ENCODE assay signal across 1 cellular context in the genomic region with DNA sequence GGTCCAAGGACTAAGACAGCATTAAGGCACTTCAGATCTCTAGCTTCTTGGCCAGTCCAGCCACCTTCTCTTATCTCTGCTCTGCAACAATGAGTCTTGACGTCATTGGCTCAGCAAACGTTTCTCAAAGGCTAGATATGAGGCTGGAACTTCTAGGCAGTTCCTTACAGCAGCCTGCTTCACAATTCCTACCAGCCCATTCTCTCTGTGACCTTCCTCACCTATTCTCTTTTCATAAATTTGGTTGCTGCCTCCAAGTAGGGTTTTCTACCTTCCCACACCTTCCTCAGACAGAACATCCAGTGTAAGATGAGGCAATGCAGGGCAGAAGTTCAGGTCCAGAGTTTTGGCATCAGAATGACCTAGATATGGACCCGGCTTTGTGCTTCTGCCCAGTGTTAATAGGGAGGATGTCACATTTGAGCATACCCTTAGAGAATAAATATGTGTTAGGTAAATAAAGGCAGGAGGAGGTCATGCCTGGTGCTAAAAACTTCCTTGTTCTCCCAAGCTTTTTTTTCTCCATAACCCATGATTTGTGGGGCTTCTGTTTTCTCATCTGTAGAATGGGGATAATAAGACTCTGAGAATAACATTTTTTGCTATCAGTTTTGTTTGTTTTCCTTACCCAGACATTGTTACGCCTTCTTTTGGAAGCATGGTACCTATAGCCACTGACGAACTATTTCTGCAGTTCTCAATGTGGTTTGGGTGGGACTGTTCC.
TF ChIP-seq lines count a peak whose summit lies in the region.

No MANE protein-coding gene starts in this region.

TF ChIP-seq in K562, 482 proteins besides CTCF, POLR2A, EP300 and RAD21 (continued from another document):
- TF ChIP-seq, protein P1, sequence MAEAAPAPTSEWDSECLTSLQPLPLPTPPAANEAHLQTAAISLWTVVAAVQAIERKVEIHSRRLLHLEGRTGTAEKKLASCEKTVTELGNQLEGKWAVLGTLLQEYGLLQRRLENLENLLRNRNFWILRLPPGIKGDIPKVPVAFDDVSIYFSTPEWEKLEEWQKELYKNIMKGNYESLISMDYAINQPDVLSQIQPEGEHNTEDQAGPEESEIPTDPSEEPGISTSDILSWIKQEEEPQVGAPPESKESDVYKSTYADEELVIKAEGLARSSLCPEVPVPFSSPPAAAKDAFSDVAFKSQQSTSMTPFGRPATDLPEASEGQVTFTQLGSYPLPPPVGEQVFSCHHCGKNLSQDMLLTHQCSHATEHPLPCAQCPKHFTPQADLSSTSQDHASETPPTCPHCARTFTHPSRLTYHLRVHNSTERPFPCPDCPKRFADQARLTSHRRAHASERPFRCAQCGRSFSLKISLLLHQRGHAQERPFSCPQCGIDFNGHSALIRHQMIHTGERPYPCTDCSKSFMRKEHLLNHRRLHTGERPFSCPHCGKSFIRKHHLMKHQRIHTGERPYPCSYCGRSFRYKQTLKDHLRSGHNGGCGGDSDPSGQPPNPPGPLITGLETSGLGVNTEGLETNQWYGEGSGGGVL (CRISPR knock-in tag; IDR thresholded peaks at IDR 0.05), result no peak
- TF ChIP-seq SOX6 (IDR thresholded peaks at IDR 0.05), result peak; percentile 100
